ENCODE assay signal across 1 cellular context in the genomic region with DNA sequence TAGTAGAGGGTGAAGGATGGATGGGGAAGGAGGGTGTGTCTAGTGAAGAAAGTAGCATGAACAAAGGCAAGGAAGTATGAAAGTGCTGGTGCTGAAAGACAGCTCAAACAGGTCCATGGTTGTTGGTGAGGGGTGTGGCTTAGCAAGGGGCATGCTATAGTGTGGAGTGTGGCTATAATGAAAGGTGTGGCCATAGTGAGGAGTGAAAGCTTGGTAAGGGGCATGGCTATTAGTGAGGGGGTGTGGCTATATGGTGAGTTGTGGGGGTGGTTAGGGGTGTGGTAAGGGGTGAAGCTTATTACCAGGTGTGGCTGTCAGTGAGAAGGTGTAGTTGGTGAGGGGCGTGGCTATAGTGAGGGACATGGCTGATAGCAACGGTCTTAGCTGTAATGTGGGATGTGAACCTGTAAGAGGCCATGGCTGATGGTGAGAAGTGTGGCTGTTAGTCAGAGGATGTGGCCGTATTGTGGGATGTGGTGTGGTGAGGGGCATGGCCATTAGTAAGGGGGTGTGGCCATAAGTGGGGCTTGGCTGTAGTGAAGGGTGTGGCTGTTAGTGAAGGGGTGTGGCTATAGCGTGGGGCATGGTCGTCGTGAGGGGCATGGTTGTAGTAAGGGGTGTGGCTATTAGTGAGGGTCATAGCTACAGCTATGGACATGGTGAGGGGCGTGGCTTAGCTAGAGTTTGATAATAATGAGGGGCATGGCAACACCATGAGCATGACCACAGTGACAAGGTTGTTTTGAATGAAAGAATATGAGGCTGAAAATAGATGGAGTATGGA.
A peak's percentile ranks its signal among the peaks of the same experiment; 100 is the strongest.
TF ChIP-seq lines count a peak whose summit lies in the region.

No MANE protein-coding gene starts in this region.

TF ChIP-seq in SK-N-SH, 30 proteins besides CTCF, POLR2A, EP300 and RAD21 (continued from another document):
- TF ChIP-seq, protein P1, sequence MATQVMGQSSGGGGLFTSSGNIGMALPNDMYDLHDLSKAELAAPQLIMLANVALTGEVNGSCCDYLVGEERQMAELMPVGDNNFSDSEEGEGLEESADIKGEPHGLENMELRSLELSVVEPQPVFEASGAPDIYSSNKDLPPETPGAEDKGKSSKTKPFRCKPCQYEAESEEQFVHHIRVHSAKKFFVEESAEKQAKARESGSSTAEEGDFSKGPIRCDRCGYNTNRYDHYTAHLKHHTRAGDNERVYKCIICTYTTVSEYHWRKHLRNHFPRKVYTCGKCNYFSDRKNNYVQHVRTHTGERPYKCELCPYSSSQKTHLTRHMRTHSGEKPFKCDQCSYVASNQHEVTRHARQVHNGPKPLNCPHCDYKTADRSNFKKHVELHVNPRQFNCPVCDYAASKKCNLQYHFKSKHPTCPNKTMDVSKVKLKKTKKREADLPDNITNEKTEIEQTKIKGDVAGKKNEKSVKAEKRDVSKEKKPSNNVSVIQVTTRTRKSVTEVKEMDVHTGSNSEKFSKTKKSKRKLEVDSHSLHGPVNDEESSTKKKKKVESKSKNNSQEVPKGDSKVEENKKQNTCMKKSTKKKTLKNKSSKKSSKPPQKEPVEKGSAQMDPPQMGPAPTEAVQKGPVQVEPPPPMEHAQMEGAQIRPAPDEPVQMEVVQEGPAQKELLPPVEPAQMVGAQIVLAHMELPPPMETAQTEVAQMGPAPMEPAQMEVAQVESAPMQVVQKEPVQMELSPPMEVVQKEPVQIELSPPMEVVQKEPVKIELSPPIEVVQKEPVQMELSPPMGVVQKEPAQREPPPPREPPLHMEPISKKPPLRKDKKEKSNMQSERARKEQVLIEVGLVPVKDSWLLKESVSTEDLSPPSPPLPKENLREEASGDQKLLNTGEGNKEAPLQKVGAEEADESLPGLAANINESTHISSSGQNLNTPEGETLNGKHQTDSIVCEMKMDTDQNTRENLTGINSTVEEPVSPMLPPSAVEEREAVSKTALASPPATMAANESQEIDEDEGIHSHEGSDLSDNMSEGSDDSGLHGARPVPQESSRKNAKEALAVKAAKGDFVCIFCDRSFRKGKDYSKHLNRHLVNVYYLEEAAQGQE (IDR thresholded peaks at IDR 0.05; ENCODE audit: low read depth, low read length), result peak; percentile 82
- no peak for TF ChIP-seq RCOR1 (IDR thresholded peaks at IDR 0.05; ENCODE audit: low read length)
